8 cellular contexts compared by ENCODE assay signal in the genomic region with DNA sequence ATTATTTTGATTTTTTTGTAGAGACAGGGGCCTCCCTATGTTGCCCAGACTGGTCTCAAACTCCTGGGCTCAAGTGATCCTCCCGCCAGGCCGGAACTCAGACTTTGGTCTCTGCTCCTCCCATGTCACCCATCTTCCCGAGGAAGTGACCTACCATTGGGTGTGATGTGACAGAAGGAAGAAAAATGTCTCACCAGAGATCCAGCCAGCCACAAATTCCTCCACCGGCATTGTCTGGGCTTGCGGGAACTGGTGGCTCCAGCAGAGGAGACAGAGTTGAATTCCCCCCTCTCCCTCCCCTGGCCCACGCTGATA. TPM values are rescaled to one million over a fixed set of nuclear protein-coding genes. Genes with fewer than 3 reads are reported as not detected.
DNase-seq lines count a peak whose midpoint lies in the region; FAIRE-seq and TF ChIP-seq lines count a peak whose summit lies in the region.

No MANE protein-coding gene starts in this region.

- H3K79me1 ChIP-seq in H1 (ENCODE audit: low read depth, low read length): no peaks in the 10 kb centered on the region

- H3K9me3 ChIP-seq in ES-I3 (ENCODE audit: control insufficient read depth, insufficient read depth, low read length): no peaks in the 10 kb centered on the region
- no peaks in the 10 kb centered on the region for H3K9me3 ChIP-seq in H1 (ENCODE audit: insufficient read depth in 2 of 2, low read depth in 1 of 2, low read length in 1 of 2)
- H3K9me3 ChIP-seq in neural progenitor cell (ENCODE audit: low read depth): no peaks in the 10 kb centered on the region

- H4K91ac ChIP-seq in H1 (replicated peaks; ENCODE audit: insufficient read length, low read length): peak overlapping the region; percentile 96

- H2BK120ac ChIP-seq in H1 (replicated peaks; ENCODE audit: low read depth, low read length): peak overlapping the region; percentile 24

- no peaks in the 10 kb centered on the region for H3K36me3 Mint-ChIP-seq in neural progenitor cell

- H3K36me3 ChIP-seq in ES-I3 (ENCODE audit: insufficient read depth, low read length) (no peaks in the 10 kb centered on the region), H1 (ENCODE audit: control insufficient read depth in 2 of 4, insufficient read depth in 4 of 4, low read length in 3 of 4) (no peaks in the 10 kb centered on the region), neural progenitor cell (no peaks in the 10 kb centered on the region)

- H3K4me1 Mint-ChIP-seq in neural progenitor cell: peaks cover 25% of the 10 kb centered on the region

- H3K4me2 ChIP-seq in H1 (ENCODE audit: insufficient read depth in 1 of 2, low read depth in 2 of 2, low read length in 2 of 2) (no peak overlapping the region), neural progenitor cell (no peak overlapping the region)

- H3K27ac Mint-ChIP-seq in neural progenitor cell: no peak overlapping the region

- TF ChIP-seq EP300 in H1 (IDR thresholded peaks at IDR 0.05; ENCODE audit: borderline replicate concordance in 1 of 2, low read depth in 2 of 2, low read length in 2 of 2): no peak

- FAIRE-seq in H1 (lab: Jason Lieb, UNC): no peak

- H3K14ac ChIP-seq in H1 (ENCODE audit: insufficient read length): no peak overlapping the region

- peak overlapping the region; percentile 39 for H4K5ac ChIP-seq in H1 (ENCODE audit: insufficient read length, low read depth, low read length)

- DNase-seq in HCEC 1CT (peak; percentile 39), RWPE1 (ENCODE audit: low spot score) (peak; percentile 66), H1 (ENCODE audit: low read depth in 1 of 2, low spot score in 2 of 2) (no peak), neural progenitor cell (ENCODE audit: low spot score) (no peak), NCI-H2171 treated with DMSO at 0.1 percent for 48 hours (lab: John Stamatoyannopoulos, UW) (no peak), erythroblast (lab: John Stamatoyannopoulos, UW) (no peak)
- DNase-seq in activated CD4-positive, CD25-positive, alpha-beta regulatory T cell (lab: John Stamatoyannopoulos, UW): no peak

- H2AFZ ChIP-seq in H1 (ENCODE audit: low read length) (0 out of 2 replicates have a peak overlapping the region, but pooled peaks have one; percentile 74), neural progenitor cell (replicated peaks) (peak overlapping the region; percentile 69)

- H3K23ac ChIP-seq in H1 (ENCODE audit: insufficient read length): no peak overlapping the region

- H3K79me2 ChIP-seq in H1 (ENCODE audit: control insufficient read depth in 1 of 2, insufficient read depth in 2 of 2, low read length in 2 of 2): no peaks in the 10 kb centered on the region
- H3K79me2 ChIP-seq in neural progenitor cell (ENCODE audit: low read depth): peaks cover under 1% of the 10 kb centered on the region

- H3K27ac ChIP-seq in RWPE1: peak overlapping the region; percentile 100
- no peak overlapping the region for H3K27ac ChIP-seq in H1 (ENCODE audit: low read depth, low read length)
- no peak overlapping the region for H3K27ac ChIP-seq in neural progenitor cell

- CTCF ChIA-PET in RWPE1 (lab: Yijun Ruan, JAX): interaction anchor here (0.6 to 2.4 kb wide), 3 partner anchors 35 to 167 kb away, joined by 3 to 9 read pairs (median 4); no protein-coding TSS in a partner anchor
- CTCF ChIA-PET in H1 (lab: Charles Lee; ENCODE audit: partially characterized antibody): interaction anchor here (0.7 to 5.2 kb wide), 11 partner anchors 9 to 128 kb away, joined by 3 to 30 read pairs (median 5); no protein-coding TSS in a partner anchor

- H2AK5ac ChIP-seq in H1 (ENCODE audit: low read depth, low read length): no peak overlapping the region

- 0 out of 2 replicates have a peak overlapping the region, but pooled peaks have one; percentile 44 for H2BK12ac ChIP-seq in H1 (ENCODE audit: low read depth, low read length)

- peak overlapping the region; percentile 83 for H2BK5ac ChIP-seq in H1 (ENCODE audit: low read depth, low read length)

- TF ChIP-seq POLR2A in H1 (IDR thresholded peaks at IDR 0.05; ENCODE audit: control extremely low read depth in 1 of 2, low read depth in 2 of 2, low read length in 2 of 2) (no peak), erythroblast (IDR thresholded peaks at IDR 0.05; ENCODE audit: low read length) (no peak)

- 89% methylated on average over 6 of the region's 6 CpGs; no CpG with 5 or more reads in 1 of the 2 experiments for WGBS in H1 (ENCODE audit: extremely low coverage in 1 of 2, insufficient coverage in 1 of 2, insufficient read length in 1 of 2, insufficient replicate concordance in 2 of 2, low coverage in 1 of 2, low lambda C conversion rate in 2 of 2, missing lambda C conversion rate in 1 of 2), 2 experiments

- H3K4me1 ChIP-seq in ES-I3 (ENCODE audit: insufficient read depth, low read length) (peaks cover 22% of the 10 kb centered on the region; the same call in 1 of the 2 replicates), H1 (replicated peaks in 1 of 4; ENCODE audit: control insufficient read depth in 3 of 4, insufficient read depth in 4 of 4, low read length in 3 of 4) (peaks cover 0 to 12% (median 11%) of the 10 kb centered on the region in 4 experiments; a peak in 5 of 7 replicates), neural progenitor cell (peaks cover 10% of the 10 kb centered on the region)

- H2BK20ac ChIP-seq in H1 (ENCODE audit: low read length): no peak overlapping the region

- H3K27me3 ChIP-seq in H1 (replicated peaks in 1 of 4; ENCODE audit: control insufficient read depth in 3 of 4, extremely low read depth in 1 of 4, insufficient read depth in 3 of 4, low read length in 3 of 4) (0 out of 7 replicates have a peak, but pooled peaks cover 0 to 1% (median 0%) of the 10 kb centered on the region in 4 experiments), neural progenitor cell (no peaks in the 10 kb centered on the region)

- no peak overlapping the region; the same call in 1 of the 2 replicates for H2BK15ac ChIP-seq in H1 (ENCODE audit: low read length)

- no peaks in the 10 kb centered on the region for H4K20me1 ChIP-seq in H1 (replicated peaks in 1 of 2; ENCODE audit: control insufficient read depth in 1 of 2, insufficient read depth in 2 of 2, low read length in 2 of 2)
- H4K20me1 ChIP-seq in neural progenitor cell (ENCODE audit: low read depth): no peaks in the 10 kb centered on the region

- no peak overlapping the region for H3K4ac ChIP-seq in H1 (replicated peaks; ENCODE audit: insufficient read length, low read depth, low read length)

- H3K27me3 Mint-ChIP-seq in neural progenitor cell (ENCODE audit: insufficient read depth, low read depth): peaks cover 13% of the 10 kb centered on the region

- H3K4me3 Mint-ChIP-seq in neural progenitor cell: no peak overlapping the region

- peaks cover 10% of the 10 kb centered on the region for H3F3A ChIP-seq in neural progenitor cell (ENCODE audit: low read depth)

- H3K4me3 ChIP-seq in H1 (ENCODE audit: extremely low read depth in 1 of 4, insufficient read depth in 2 of 4, low read depth in 3 of 4, low read length in 4 of 4) (no peak overlapping the region), neural progenitor cell (no peak overlapping the region)

- TF ChIP-seq RAD21 in H1 (IDR thresholded peaks at IDR 0.05 in 1 of 2, conservative IDR thresholded peaks at IDR 0.05 in 1 of 2; ENCODE audit: low read depth in 2 of 2, low read length in 2 of 2): no peak

- peaks cover 2% of the 10 kb centered on the region; the same call in 1 of the 2 replicates for H3K23me2 ChIP-seq in H1 (ENCODE audit: low read depth, low read length)

- H4K8ac ChIP-seq in H1 (ENCODE audit: extremely low read depth, insufficient read depth, low read length): no peak overlapping the region

- TF ChIP-seq CTCF in RWPE1 (conservative IDR thresholded peaks at IDR 0.05; ENCODE audit: low read depth): no peak
- TF ChIP-seq CTCF in H1 (IDR thresholded peaks at IDR 0.05; ENCODE audit: control extremely low read depth in 1 of 3, insufficient read depth in 1 of 3, low read depth in 1 of 3, low read length in 3 of 3): no peak
- no peak for TF ChIP-seq CTCF in neural progenitor cell (IDR thresholded peaks at IDR 0.05)

- H3K18ac ChIP-seq in H1 (ENCODE audit: extremely low read depth, low read length): peak overlapping the region; percentile 75; the same call in 1 of the 2 replicates

- no peaks in the 10 kb centered on the region for H3K9me3 Mint-ChIP-seq in neural progenitor cell

- H3K9ac ChIP-seq in ES-I3 (ENCODE audit: low read depth, low read length): peak overlapping the region; percentile 39
- H3K9ac ChIP-seq in H1 (replicated peaks in 1 of 4; ENCODE audit: extremely low read depth in 1 of 4, low read depth in 3 of 4, low read length in 3 of 4): no peak overlapping the region
- no peak overlapping the region for H3K9ac ChIP-seq in neural progenitor cell

- POLR2A ChIA-PET in RWPE1 (lab: Yijun Ruan, JAX; ENCODE audit: low non-redundant PET): interaction anchor here (0.5 to 1.2 kb wide), 4 partner anchors 42 to 398 kb away, joined by 3 to 18 read pairs (median 6); a partner anchor contains a TSS
- POLR2A ChIA-PET in H1 (lab: Charles Lee; ENCODE audit: partially characterized antibody): interaction anchor here (0.6 to 2.1 kb wide), 4 partner anchors 8 to 61 kb away, joined by 3 to 9 read pairs (median 4); a partner anchor contains a TSS

- no peak overlapping the region for H3K56ac ChIP-seq in H1 (replicated peaks; ENCODE audit: insufficient read length, low read depth, low read length)

RNA-seq across cellular contexts. Expression of a gene that starts 0.8 kb away (rescaled TPM):
- total RNA-seq in H1 (2021; fragmentation: NEBNext Ultra II Directional; extraction: Animal tissue kit (Norgen Biotek cat#: 25700)): 0.54 and 0.61 TPM in 2 replicates
- 0.59 and 0.97 TPM in 2 replicates for polyA plus RNA-seq in H1 (2011; rRNA removed)
- 0.76 TPM for polyA plus RNA-seq in H1 (2011; cell fraction: cytosol; rRNA removed)
- 3.3 TPM for polyA plus RNA-seq in H1 (2011; cell fraction: nucleus; rRNA removed)
- 0.67 to 1.3 TPM (median 1.0 TPM) in 4 replicates for polyA plus RNA-seq in H1 (2012, experiment 1 of 2)
- 0.37 TPM for polyA plus RNA-seq in H1 (2012, experiment 2 of 2)
- polyA plus RNA-seq in H1 (2013, experiment 1 of 2): 0.95 TPM
- polyA plus RNA-seq in H1 (2013, experiment 2 of 2): 1.1 TPM
- 0.20 and 0.28 TPM in 2 replicates for polyA minus RNA-seq in H1 (2011; rRNA and poly(A)+ RNA removed)
- polyA minus RNA-seq in H1 (2011; cell fraction: cytosol; rRNA and poly(A)+ RNA removed): not detected
- 0.30 TPM for polyA minus RNA-seq in H1 (2011; cell fraction: nucleus; rRNA and poly(A)+ RNA removed)
- 0.47 and 1.2 TPM in 2 replicates for total RNA-seq in neural progenitor cell (ENCODE audit: low replicate concordance)

RNA-seq across cellular contexts. Expression of a gene that starts 4.8 kb away (rescaled TPM):
- 16.7 and 19.2 TPM in 2 replicates for total RNA-seq in H1 (2021; fragmentation: NEBNext Ultra II Directional; extraction: Animal tissue kit (Norgen Biotek cat#: 25700))
- polyA plus RNA-seq in H1 (2011; rRNA removed): 15.0 and 23.4 TPM in 2 replicates
- polyA plus RNA-seq in H1 (2011; cell fraction: cytosol; rRNA removed): 14.8 TPM
- polyA plus RNA-seq in H1 (2011; cell fraction: nucleus; rRNA removed): 26.9 TPM
- polyA plus RNA-seq in H1 (2012, experiment 1 of 2): 8.5 to 12.7 TPM (median 10.9 TPM) in 4 replicates
- 10.7 TPM for polyA plus RNA-seq in H1 (2012, experiment 2 of 2)
- polyA plus RNA-seq in H1 (2013, experiment 1 of 2): 8.6 TPM
- polyA plus RNA-seq in H1 (2013, experiment 2 of 2): 7.7 TPM
- 9.5 and 15.1 TPM in 2 replicates for polyA minus RNA-seq in H1 (2011; rRNA and poly(A)+ RNA removed)
- polyA minus RNA-seq in H1 (2011; cell fraction: cytosol; rRNA and poly(A)+ RNA removed): 12.3 TPM
- polyA minus RNA-seq in H1 (2011; cell fraction: nucleus; rRNA and poly(A)+ RNA removed): 14.0 TPM
- 5.8 and 28.3 TPM in 2 replicates for total RNA-seq in neural progenitor cell (ENCODE audit: low replicate concordance)

RNA-seq across cellular contexts. Expression of a gene that starts 27.1 kb away (rescaled TPM):
- 0.88 and 1.3 TPM in 2 replicates for total RNA-seq in H1 (2021; fragmentation: NEBNext Ultra II Directional; extraction: Animal tissue kit (Norgen Biotek cat#: 25700))
- polyA plus RNA-seq in H1 (2011; rRNA removed): 1.1 TPM in 2 replicates
- 1.3 TPM for polyA plus RNA-seq in H1 (2011; cell fraction: cytosol; rRNA removed)
- 1.4 TPM for polyA plus RNA-seq in H1 (2011; cell fraction: nucleus; rRNA removed)
- 0.97 to 1.5 TPM (median 1.1 TPM) in 4 replicates for polyA plus RNA-seq in H1 (2012, experiment 1 of 2)
- 1.4 TPM for polyA plus RNA-seq in H1 (2012, experiment 2 of 2)
- 1.1 TPM for polyA plus RNA-seq in H1 (2013, experiment 1 of 2)
- polyA plus RNA-seq in H1 (2013, experiment 2 of 2): 1.2 TPM
- 0.61 and 0.88 TPM in 2 replicates for polyA minus RNA-seq in H1 (2011; rRNA and poly(A)+ RNA removed)
- 1.2 TPM for polyA minus RNA-seq in H1 (2011; cell fraction: cytosol; rRNA and poly(A)+ RNA removed)
- polyA minus RNA-seq in H1 (2011; cell fraction: nucleus; rRNA and poly(A)+ RNA removed): 2.3 TPM
- 2.5 and 4.3 TPM in 2 replicates for total RNA-seq in neural progenitor cell (ENCODE audit: low replicate concordance)

RNA-seq across cellular contexts. Expression of a gene that starts 40.9 kb away (rescaled TPM):
- total RNA-seq in H1 (2021; fragmentation: NEBNext Ultra II Directional; extraction: Animal tissue kit (Norgen Biotek cat#: 25700)): 10.4 and 10.7 TPM in 2 replicates
- polyA plus RNA-seq in H1 (2011; rRNA removed): 1.6 and 2.4 TPM in 2 replicates
- 5.7 TPM for polyA plus RNA-seq in H1 (2011; cell fraction: cytosol; rRNA removed)
- polyA plus RNA-seq in H1 (2011; cell fraction: nucleus; rRNA removed): 5.7 TPM
- polyA plus RNA-seq in H1 (2012, experiment 1 of 2): 16.2 to 22.8 TPM (median 18.4 TPM) in 4 replicates
- polyA plus RNA-seq in H1 (2012, experiment 2 of 2): 1.4 TPM
- 3.0 TPM for polyA plus RNA-seq in H1 (2013, experiment 1 of 2)
- 2.6 TPM for polyA plus RNA-seq in H1 (2013, experiment 2 of 2)
- 11.4 and 18.7 TPM in 2 replicates for polyA minus RNA-seq in H1 (2011; rRNA and poly(A)+ RNA removed)
- 5.7 TPM for polyA minus RNA-seq in H1 (2011; cell fraction: cytosol; rRNA and poly(A)+ RNA removed)
- polyA minus RNA-seq in H1 (2011; cell fraction: nucleus; rRNA and poly(A)+ RNA removed): 23.0 TPM
- total RNA-seq in neural progenitor cell (ENCODE audit: low replicate concordance): 2.8 and 4.0 TPM in 2 replicates

RNA-seq across cellular contexts. Expression of a gene that starts 48.0 kb away (rescaled TPM):
- 67.2 and 79.2 TPM in 2 replicates for total RNA-seq in H1 (2021; fragmentation: NEBNext Ultra II Directional; extraction: Animal tissue kit (Norgen Biotek cat#: 25700))
- polyA plus RNA-seq in H1 (2011; rRNA removed): 53.6 and 88.1 TPM in 2 replicates
- polyA plus RNA-seq in H1 (2011; cell fraction: cytosol; rRNA removed): 54.2 TPM
- polyA plus RNA-seq in H1 (2011; cell fraction: nucleus; rRNA removed): 92.9 TPM
- polyA plus RNA-seq in H1 (2012, experiment 1 of 2): 54.9 to 59.5 TPM (median 58.3 TPM) in 4 replicates
- 59.4 TPM for polyA plus RNA-seq in H1 (2012, experiment 2 of 2)
- polyA plus RNA-seq in H1 (2013, experiment 1 of 2): 59.5 TPM
- 55.5 TPM for polyA plus RNA-seq in H1 (2013, experiment 2 of 2)
- 39.9 and 69.2 TPM in 2 replicates for polyA minus RNA-seq in H1 (2011; rRNA and poly(A)+ RNA removed)
- polyA minus RNA-seq in H1 (2011; cell fraction: cytosol; rRNA and poly(A)+ RNA removed): 31.1 TPM
- 38.0 TPM for polyA minus RNA-seq in H1 (2011; cell fraction: nucleus; rRNA and poly(A)+ RNA removed)
- 63.3 and 72.1 TPM in 2 replicates for total RNA-seq in neural progenitor cell (ENCODE audit: low replicate concordance)

Comparison
In these comparisons a context has a peak if more than half of its experiments do, and no peak if none do; other contexts are left out.
1. DNase-seq: peak in HCEC 1CT (single experiment) and RWPE1 (single experiment); none in H1 (0 of 2), neural progenitor cell (single experiment), NCI-H2171 treated with DMSO at 0.1 percent for 48 hours (single experiment), erythroblast (0 of 2) and activated CD4-positive, CD25-positive, alpha-beta regulatory T cell (0 of 4).